12 cellular contexts compared by ENCODE assay signal in the genomic region with DNA sequence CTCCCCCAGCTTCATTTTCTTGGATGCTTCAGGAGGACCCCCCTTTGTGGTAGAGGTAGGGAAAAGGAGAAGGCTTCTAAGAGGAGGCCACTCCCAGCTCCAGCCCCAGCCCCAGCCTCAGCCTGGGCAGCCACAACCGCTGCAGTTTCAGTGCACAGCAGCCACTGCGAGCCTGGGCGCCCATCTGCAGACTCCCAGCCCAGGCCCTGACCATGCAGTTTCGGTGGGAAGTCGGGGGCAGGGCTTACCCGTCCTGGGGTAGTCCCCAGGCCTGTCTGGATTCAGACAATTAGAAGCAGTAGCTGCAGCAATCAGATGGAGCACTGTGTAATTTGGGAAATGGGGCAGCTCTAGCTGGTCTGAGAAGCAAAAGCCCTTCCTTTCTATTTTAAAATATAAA. TPM values are rescaled to one million over a fixed set of nuclear protein-coding genes. Genes with fewer than 3 reads are reported as not detected.
A peak's percentile ranks its signal among the peaks of the same experiment; 100 is the strongest.
DNase-seq lines count a peak whose midpoint lies in the region; ATAC-seq and TF ChIP-seq lines count a peak whose summit lies in the region.
"Had no signal": no experiment of that assay in that cellular context is flagged by ENCODE, and none has a peak within 500 bp of the region (broad histone marks: within the 10 kb centered on the region; RNA-seq: fewer than 3 reads in every experiment).

No MANE protein-coding gene starts in this region.

- DNase-seq in naive B cell (no peak), NCI-H2081 (lab: John Stamatoyannopoulos, UW) (no peak), right cardiac atrium (no peak), AG08396 (ENCODE audit: low spot score) (no peak), HuH-7.5 (ENCODE audit: low spot score) (no peak)
- DNase-seq: foreskin melanocyte, NCI-H1105 treated with DMSO at 0.1 percent for 48 hours, SHP77 had no signal

- H3K27me3 Mint-ChIP-seq in naive B cell, result peaks cover 0 to 5% (median 0%) of the 10 kb centered on the region in 3 donors

- H3K9me3 Mint-ChIP-seq in naive B cell, result peaks cover 0 to 3% (median 0%) of the 10 kb centered on the region in 7 donors

- ATAC-seq in GM21723 (IDR thresholded peaks at IDR 0.05; ENCODE audit: unreplicated experiment) (peak; percentile 80), HG03565 (IDR thresholded peaks at IDR 0.05; ENCODE audit: unreplicated experiment) (peak; percentile 66), naive B cell (ENCODE audit: low read depth in 2 of 2) (no peak), right cardiac atrium (no peak)

- peak overlapping the region in 5 of 8 donors; percentile 25 to 86 (median 41) for H3K4me3 Mint-ChIP-seq in naive B cell

- H3K36me3 Mint-ChIP-seq in naive B cell, result no peaks in the 10 kb centered on the region

- 44% methylated on average over 6 of the region's 6 CpGs for WGBS in right cardiac atrium

- no peaks in the 10 kb centered on the region for H3K9me3 ChIP-seq in right cardiac atrium (ENCODE audit: control insufficient read depth, low read length)

- peaks cover 31 to 75% (median 55%) of the 10 kb centered on the region in 3 donors for H3K4me1 Mint-ChIP-seq in naive B cell

- no peaks in the 10 kb centered on the region for H3K27me3 ChIP-seq in right cardiac atrium (ENCODE audit: control insufficient read depth, insufficient read depth)

- H3K4me1 ChIP-seq in right cardiac atrium (ENCODE audit: control insufficient read depth, insufficient read depth, low read length), result no peaks in the 10 kb centered on the region

- in situ Hi-C loops in GM18951 (cut with MboI; ENCODE audit: low sequenced_read_pairs, unreplicated experiment), result no loop called here

- intact Hi-C loops in right cardiac atrium (cut with DNase I), result no loop called here

- H3K27ac ChIP-seq in right cardiac atrium (ENCODE audit: low read length), result no peak overlapping the region

- TF ChIP-seq POLR2A in GM18951 (IDR thresholded peaks at IDR 0.05; ENCODE audit: extremely low read depth, insufficient read depth, insufficient read length), result peak; percentile 15

- peak overlapping the region in 2 of 6 donors; percentile 14 to 32 for H3K27ac Mint-ChIP-seq in naive B cell

- no peak overlapping the region for H3K4me3 ChIP-seq in right cardiac atrium (ENCODE audit: low read length)

RNA-seq across cellular contexts. Expression of gene ITM2C, which starts 28.6 kb away (rescaled TPM):
- polyA plus RNA-seq in naive B cell (ENCODE audit: low read depth in 6 of 6) (100 to 1,000 TPM in 3 of 6 donors, 10 to 100 TPM in 3; 48.3 to 120 (median 100) TPM), right cardiac atrium (73.1 TPM)
- total RNA-seq in right cardiac atrium, result 10 to 100 TPM; 40.5 to 67.0 (median 57.7) TPM

RNA-seq across cellular contexts. Expression of gene GPR55, which starts 31.7 kb away (rescaled TPM):
- under 1 TPM in 3 of 6 donors, not detected in 3; 0.12 to 0.56 (median 0.21) TPM for polyA plus RNA-seq in naive B cell (ENCODE audit: low read depth in 6 of 6)
- under 1 TPM in 2 of 4 donors, not detected in 2; 0.18 to 0.20 TPM for total RNA-seq in right cardiac atrium
- polyA plus RNA-seq in right cardiac atrium, result not detected
- total RNA-seq: bronchial epithelial cell had no signal

Comparison
In these comparisons a context has a peak if more than half of its experiments do, and no peak if none do; other contexts are left out.
1. ATAC-seq: peak in GM21723 (single experiment) and HG03565 (single experiment); none in naive B cell (0 of 2) and right cardiac atrium (0 of 2).